1 cellular context compared by ENCODE assay signal in genomic region chr1:183945432-183946308, GRCh38.
TF ChIP-seq lines count a peak whose summit lies in the region.

No MANE protein-coding gene starts in this region.

TF ChIP-seq in K562, 482 proteins besides CTCF, POLR2A, EP300 and RAD21 (continued from another document and continues in another):
- TF ChIP-seq CBX5 (IDR thresholded peaks at IDR 0.05; ENCODE audit: borderline replicate concordance, low read depth) (no peak), SMARCA4 (IDR thresholded peaks at IDR 0.05) (no peak), ZBTB12 (CRISPR knock-in tag; IDR thresholded peaks at IDR 0.05) (no peak), ZNF174 (CRISPR knock-in tag; IDR thresholded peaks at IDR 0.05) (no peak), KDM2B (CRISPR knock-in tag; IDR thresholded peaks at IDR 0.05) (no peak), HSF4 (CRISPR knock-in tag; IDR thresholded peaks at IDR 0.05; ENCODE audit: borderline replicate concordance) (no peak), TRIM25 (IDR thresholded peaks at IDR 0.05; ENCODE audit: borderline replicate concordance) (no peak), TCF7 (IDR thresholded peaks at IDR 0.05; ENCODE audit: borderline replicate concordance) (no peak), FOXJ3 (CRISPR knock-in tag; IDR thresholded peaks at IDR 0.05) (no peak), BCOR (IDR thresholded peaks at IDR 0.05) (no peak), ZFX (CRISPR knock-in tag; IDR thresholded peaks at IDR 0.05) (no peak), ZNF311 (CRISPR knock-in tag; IDR thresholded peaks at IDR 0.05) (no peak), SAFB (IDR thresholded peaks at IDR 0.05; ENCODE audit: borderline replicate concordance, low read depth, low read length) (no peak), NCOA1 (IDR thresholded peaks at IDR 0.05; ENCODE audit: low read depth) (no peak), HES1 (IDR thresholded peaks at IDR 0.05; ENCODE audit: low read depth) (no peak), UBTF (IDR thresholded peaks at IDR 0.05; ENCODE audit: borderline replicate concordance in 1 of 2, low read depth in 2 of 2, low read length in 2 of 2) (0 out of 4 replicates have a peak, but pooled peaks of 1 of the 2 experiments have one; percentile 30), SAFB2 (IDR thresholded peaks at IDR 0.05; ENCODE audit: borderline replicate concordance, low read depth, low read length, severe bottlenecking) (no peak), ESRRB (CRISPR knock-in tag; IDR thresholded peaks at IDR 0.05; ENCODE audit: borderline replicate concordance) (no peak), SREBF1 (IDR thresholded peaks at IDR 0.05; ENCODE audit: borderline replicate concordance, low read depth, low read length) (no peak), CBFA2T3 (IDR thresholded peaks at IDR 0.05) (peak; percentile 52; the same call in 1 of the 2 replicates), LARP7 (IDR thresholded peaks at IDR 0.05) (no peak), PYGO2 (tag; IDR thresholded peaks at IDR 0.05) (no peak), FOSL1 (tag; conservative IDR thresholded peaks at IDR 0.05) (no peak), ZNF384 (IDR thresholded peaks at IDR 0.05; ENCODE audit: low read depth, low read length) (no peak), THAP12 (CRISPR knock-in tag; IDR thresholded peaks at IDR 0.05) (no peak), SOX6 (IDR thresholded peaks at IDR 0.05) (peak; percentile 71), ZNF77 (CRISPR knock-in tag; IDR thresholded peaks at IDR 0.05) (no peak), DMBX1 (CRISPR knock-in tag; IDR thresholded peaks at IDR 0.05; ENCODE audit: borderline replicate concordance) (no peak), KDM5B (IDR thresholded peaks at IDR 0.05; ENCODE audit: insufficient replicate concordance, low read depth, low read length) (no peak), CEBPZ (IDR thresholded peaks at IDR 0.05; ENCODE audit: borderline replicate concordance, low read depth, low read length) (no peak), SIX5 (IDR thresholded peaks at IDR 0.05; ENCODE audit: borderline replicate concordance in 1 of 2, insufficient read depth in 1 of 2, low read depth in 1 of 2, low read length in 2 of 2) (0 out of 4 replicates have a peak, but pooled peaks of 1 of the 2 experiments have one; percentile 11), ATF7 (IDR thresholded peaks at IDR 0.05) (no peak), TBL1XR1 (IDR thresholded peaks at IDR 0.05; ENCODE audit: low read length in 2 of 2) (peak in 1 of 2 experiments; percentile 45; a peak in 1 of 4 replicates), CREM (IDR thresholded peaks at IDR 0.05; ENCODE audit: low read depth) (0 out of 2 replicates have a peak, but pooled peaks have one; percentile 8), USF1 (CRISPR knock-in tag; IDR thresholded peaks at IDR 0.05) (no peak), ETS2 (tag; IDR thresholded peaks at IDR 0.05; ENCODE audit: borderline replicate concordance, poor library complexity, severe bottlenecking) (no peak), HEY1 (CRISPR knock-in tag; IDR thresholded peaks at IDR 0.05; ENCODE audit: borderline replicate concordance) (no peak), RNF219 (CRISPR knock-in tag; IDR thresholded peaks at IDR 0.05) (no peak), RBM14 (IDR thresholded peaks at IDR 0.05; ENCODE audit: borderline replicate concordance, insufficient read depth, low read depth, low read length) (no peak), VEZF1 (CRISPR knock-in tag; IDR thresholded peaks at IDR 0.05) (no peak), NONO (IDR thresholded peaks at IDR 0.05; ENCODE audit: low read depth in 2 of 2, low read length in 1 of 2) (no peak), THAP7 (CRISPR knock-in tag; IDR thresholded peaks at IDR 0.05) (no peak), TAL1 (IDR thresholded peaks at IDR 0.05) (no peak), GABPB2 (CRISPR knock-in tag; conservative IDR thresholded peaks at IDR 0.05) (no peak), ETV1 (tag; conservative IDR thresholded peaks at IDR 0.05; ENCODE audit: low read depth) (no peak), TFE3 (CRISPR knock-in tag; IDR thresholded peaks at IDR 0.05) (no peak)
